26 cellular contexts compared by ENCODE assay signal in genomic region chr4:122832732-122833131, GRCh38. TPM values are rescaled to one million over a fixed set of nuclear protein-coding genes. Genes with fewer than 3 reads are reported as not detected.
DNase-seq lines count a peak whose midpoint lies in the region; ATAC-seq, FAIRE-seq and TF ChIP-seq lines count a peak whose summit lies in the region.
"Had no signal": no experiment of that assay in that cellular context is flagged by ENCODE, and none has a peak within 500 bp of the region (broad histone marks: within the 10 kb centered on the region; RNA-seq: fewer than 3 reads in every experiment).

No MANE protein-coding gene starts in this region.

- H3K36me3 ChIP-seq in ACC112 (ENCODE audit: insufficient read depth, low read length), result peaks cover 30% of the 10 kb centered on the region; the same call in 1 of the 2 replicates
- H3K36me3 ChIP-seq in HUES6 (ENCODE audit: control insufficient read depth, insufficient read depth, low read length), result peaks cover 68% of the 10 kb centered on the region
- H3K36me3 ChIP-seq: prostate gland, stomach, upper lobe of right lung had no signal

- H3K9me3 Mint-ChIP-seq in chondrocyte (ENCODE audit: low read depth), result no peaks in the 10 kb centered on the region
- H3K9me3 Mint-ChIP-seq in nephron, result no peaks in the 10 kb centered on the region
- H3K9me3 Mint-ChIP-seq in natural killer cell treated with Interleukin-12 subunit alpha and Interleukin-12 subunit beta and Interleukin-15 and Interleukin-18, amount 100 ng/mL, for 72 hours, result no peaks in the 10 kb centered on the region
- H3K9me3 Mint-ChIP-seq: activated CD4-positive, alpha-beta memory T cell treated with anti-CD3 and anti-CD28 coated beads for 36 hours; CD4-positive, alpha-beta T cell; nephron progenitor cell; T-helper 2 cell treated with Interferon-gamma antibody and Interleukin-4, amounts not matched to agents 5 μg/mL and 100 μg/mL, for 36 hours had no signal

- no peak for ATAC-seq in natural killer cell treated with Interleukin-12 subunit alpha and Interleukin-12 subunit beta and Interleukin-15 and Interleukin-18, amount 100 ng/mL, for 72 hours
- ATAC-seq: HCT116, left cardiac atrium, upper lobe of right lung had no signal

- H3K27ac ChIP-seq in ACC112 (ENCODE audit: low read depth, low read length) (no peak overlapping the region), HUES6 (ENCODE audit: low read depth, low read length) (no peak overlapping the region)
- H3K27ac ChIP-seq: prostate gland, upper lobe of right lung had no signal

- H3K4me1 Mint-ChIP-seq in chondrocyte (ENCODE audit: low read depth), result peaks cover 69% of the 10 kb centered on the region
- peaks cover 37% of the 10 kb centered on the region for H3K4me1 Mint-ChIP-seq in nephron
- peaks cover 8% of the 10 kb centered on the region in 2 donors for H3K4me1 Mint-ChIP-seq in natural killer cell treated with Interleukin-12 subunit alpha and Interleukin-12 subunit beta and Interleukin-15 and Interleukin-18, amount 100 ng/mL, for 72 hours (ENCODE audit: low read depth in 2 of 2)

- H3K27me3 ChIP-seq in ACC112 (ENCODE audit: insufficient read depth, low read length) (no peaks in the 10 kb centered on the region), HUES6 (ENCODE audit: control insufficient read depth, insufficient read depth, low read length) (no peaks in the 10 kb centered on the region; the same call in 1 of the 2 replicates)

- no peak overlapping the region for H3K9ac ChIP-seq in HUES6 (ENCODE audit: low read length)

- H3K36me3 Mint-ChIP-seq in chondrocyte (ENCODE audit: low read depth) (no peaks in the 10 kb centered on the region), nephron (ENCODE audit: low read depth) (no peaks in the 10 kb centered on the region)
- H3K36me3 Mint-ChIP-seq in natural killer cell treated with Interleukin-12 subunit alpha and Interleukin-12 subunit beta and Interleukin-15 and Interleukin-18, amount 100 ng/mL, for 72 hours, result peaks cover 5% of the 10 kb centered on the region
- H3K36me3 Mint-ChIP-seq: activated CD4-positive, alpha-beta memory T cell treated with anti-CD3 and anti-CD28 coated beads for 36 hours had no signal

- TF ChIP-seq CTCF in chondrocyte (IDR thresholded peaks at IDR 0.05) (no peak), nephron (IDR thresholded peaks at IDR 0.05; ENCODE audit: unreplicated experiment in 3 of 3) (no peak)

- H3K27me3 Mint-ChIP-seq in chondrocyte (ENCODE audit: low read depth), result no peaks in the 10 kb centered on the region
- peaks cover 13% of the 10 kb centered on the region for H3K27me3 Mint-ChIP-seq in nephron (ENCODE audit: low read depth)
- peaks cover 41 to 66% of the 10 kb centered on the region in 2 donors for H3K27me3 Mint-ChIP-seq in natural killer cell treated with Interleukin-12 subunit alpha and Interleukin-12 subunit beta and Interleukin-15 and Interleukin-18, amount 100 ng/mL, for 72 hours

- H3K4me1 ChIP-seq in ACC112 (ENCODE audit: control insufficient read depth, insufficient read depth, low read length, unreplicated experiment), result peaks cover 82% of the 10 kb centered on the region
- H3K4me1 ChIP-seq in HUES6 (ENCODE audit: control insufficient read depth, insufficient read depth, low read length), result peaks cover 65% of the 10 kb centered on the region
- H3K4me1 ChIP-seq: upper lobe of right lung had no signal

- H3K79me2 ChIP-seq in ACC112 (ENCODE audit: control insufficient read depth, insufficient read depth, low read length, unreplicated experiment), result peaks cover 99% of the 10 kb centered on the region

- H3K27ac Mint-ChIP-seq in chondrocyte (ENCODE audit: unreplicated experiment) (peak overlapping the region; percentile 82), nephron (peak overlapping the region in 2 of 3 experiments; percentile 12 to 33)
- H3K27ac Mint-ChIP-seq in natural killer cell treated with Interleukin-12 subunit alpha and Interleukin-12 subunit beta and Interleukin-15 and Interleukin-18, amount 100 ng/mL, for 72 hours, result no peak overlapping the region
- H3K27ac Mint-ChIP-seq: activated CD4-positive, alpha-beta memory T cell treated with anti-CD3 and anti-CD28 coated beads for 36 hours; CD4-positive, alpha-beta T cell; nephron progenitor cell; T-helper 2 cell treated with Interferon-gamma antibody and Interleukin-4, amounts not matched to agents 5 μg/mL and 100 μg/mL, for 36 hours had no signal

- peak overlapping the region; percentile 4 for H3K4me3 ChIP-seq in ACC112 (ENCODE audit: low read depth, low read length)
- H3K4me3 ChIP-seq in HUES6 (ENCODE audit: low read depth, low read length), result 0 out of 2 replicates have a peak overlapping the region, but pooled peaks have one; percentile 22
- H3K4me3 ChIP-seq: prostate gland, stomach, upper lobe of right lung had no signal

- no peaks in the 10 kb centered on the region for H3K9me3 ChIP-seq in HUES6 (ENCODE audit: control insufficient read depth, insufficient read depth, low read depth, low read length)
- H3K9me3 ChIP-seq: prostate gland, stomach, upper lobe of right lung had no signal

- no peak overlapping the region for H3K4me3 Mint-ChIP-seq in chondrocyte (ENCODE audit: unreplicated experiment)
- H3K4me3 Mint-ChIP-seq in nephron, result no peak overlapping the region
- H3K4me3 Mint-ChIP-seq in natural killer cell treated with Interleukin-12 subunit alpha and Interleukin-12 subunit beta and Interleukin-15 and Interleukin-18, amount 100 ng/mL, for 72 hours, result no peak overlapping the region
- H3K4me3 Mint-ChIP-seq: activated CD4-positive, alpha-beta memory T cell treated with anti-CD3 and anti-CD28 coated beads for 36 hours; CD4-positive, alpha-beta T cell; nephron progenitor cell; T-helper 2 cell treated with Interferon-gamma antibody and Interleukin-4, amounts not matched to agents 5 μg/mL and 100 μg/mL, for 36 hours had no signal

- no peak for DNase-seq in chondrocyte (ENCODE audit: low spot score)
- no peak for DNase-seq in natural killer cell treated with Interleukin-12 subunit alpha and Interleukin-12 subunit beta and Interleukin-15 and Interleukin-18, amount 100 ng/mL, for 72 hours (ENCODE audit: low spot score)
- DNase-seq in urothelium cell line (ENCODE audit: low spot score), result no peak
- DNase-seq in A172 (ENCODE audit: low spot score), result no peak
- DNase-seq in AML-193 (lab: John Stamatoyannopoulos, UW), result no peak
- DNase-seq: activated CD4-positive, alpha-beta memory T cell treated with anti-CD3 and anti-CD28 coated beads for 36 hours; activated gamma-delta T cell; caudate nucleus; CD4-positive, alpha-beta T cell; erythroblast; left cardiac atrium; midbrain; NCI-H1105 treated with DMSO at 0.1 percent for 48 hours; NCI-H2081 treated with DMSO at 0.1 percent for 48 hours; nephron progenitor cell; stimulated activated CD4-positive, alpha-beta T cell treated with anti-CD3 and anti-CD28 coated beads, Interleukin-4, amount 100 ng/mL, for 1 hour; stomach; upper lobe of right lung had no signal

- FAIRE-seq in urothelium cell line (lab: Jason Lieb, UNC), result no peak
- FAIRE-seq: GM12892 had no signal

- H2AFZ ChIP-seq in ACC112 (ENCODE audit: low read length, unreplicated experiment), result no peak overlapping the region

RNA-seq across cellular contexts. Expression of gene FGF2, which starts 6.1 kb away (rescaled TPM):
- total RNA-seq in chondrocyte, result 25.0 to 26.2 TPM (median 25.1 TPM) in 3 replicates
- total RNA-seq in natural killer cell treated with Interleukin-12 subunit alpha and Interleukin-12 subunit beta and Interleukin-15 and Interleukin-18, amount 100 ng/mL, for 72 hours, result 1 to 10 TPM; 1.5 to 3.9 TPM
- total RNA-seq in A172 (2014; rRNA removed; shearing (Covaris generic)), result 188 and 216 TPM in 2 replicates
- total RNA-seq: CD4-positive, alpha-beta T cell; HT-29 had no signal

Comparison
In these comparisons a context has a peak if more than half of its experiments do, and no peak if none do; other contexts are left out.
1. H3K27ac Mint-ChIP-seq: peak in chondrocyte (single experiment) and nephron (2 of 3); none in natural killer cell treated with Interleukin-12 subunit alpha and Interleukin-12 subunit beta and Interleukin-15 and Interleukin-18, amount 100 ng/mL, for 72 hours (0 of 2).